ENCODE assay signal across 1 cellular context in the genomic region with DNA sequence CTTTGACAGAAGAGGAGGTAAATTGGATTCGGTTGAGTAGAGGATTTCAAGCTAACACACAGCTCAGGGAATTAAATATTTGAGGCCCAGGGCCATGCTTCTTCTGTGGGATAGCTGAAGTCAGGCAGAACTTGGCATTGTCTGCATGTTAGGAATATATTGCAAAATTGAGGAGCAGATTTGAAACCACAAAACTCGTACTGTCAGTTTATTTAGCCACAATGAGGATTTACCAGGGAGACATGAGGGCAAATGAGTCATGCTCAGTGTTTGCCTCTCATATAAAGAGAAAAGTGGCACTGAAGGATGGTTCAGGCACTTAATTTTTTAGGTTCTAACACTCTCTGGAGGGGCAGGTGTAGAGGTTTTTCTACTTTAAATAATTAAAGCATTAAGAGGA.
TF ChIP-seq lines count a peak whose summit lies in the region.

No MANE protein-coding gene starts in this region.

TF ChIP-seq in GM23338, 12 proteins besides CTCF, POLR2A, EP300 and RAD21 (continued from another document):
- TF ChIP-seq, protein P1, sequence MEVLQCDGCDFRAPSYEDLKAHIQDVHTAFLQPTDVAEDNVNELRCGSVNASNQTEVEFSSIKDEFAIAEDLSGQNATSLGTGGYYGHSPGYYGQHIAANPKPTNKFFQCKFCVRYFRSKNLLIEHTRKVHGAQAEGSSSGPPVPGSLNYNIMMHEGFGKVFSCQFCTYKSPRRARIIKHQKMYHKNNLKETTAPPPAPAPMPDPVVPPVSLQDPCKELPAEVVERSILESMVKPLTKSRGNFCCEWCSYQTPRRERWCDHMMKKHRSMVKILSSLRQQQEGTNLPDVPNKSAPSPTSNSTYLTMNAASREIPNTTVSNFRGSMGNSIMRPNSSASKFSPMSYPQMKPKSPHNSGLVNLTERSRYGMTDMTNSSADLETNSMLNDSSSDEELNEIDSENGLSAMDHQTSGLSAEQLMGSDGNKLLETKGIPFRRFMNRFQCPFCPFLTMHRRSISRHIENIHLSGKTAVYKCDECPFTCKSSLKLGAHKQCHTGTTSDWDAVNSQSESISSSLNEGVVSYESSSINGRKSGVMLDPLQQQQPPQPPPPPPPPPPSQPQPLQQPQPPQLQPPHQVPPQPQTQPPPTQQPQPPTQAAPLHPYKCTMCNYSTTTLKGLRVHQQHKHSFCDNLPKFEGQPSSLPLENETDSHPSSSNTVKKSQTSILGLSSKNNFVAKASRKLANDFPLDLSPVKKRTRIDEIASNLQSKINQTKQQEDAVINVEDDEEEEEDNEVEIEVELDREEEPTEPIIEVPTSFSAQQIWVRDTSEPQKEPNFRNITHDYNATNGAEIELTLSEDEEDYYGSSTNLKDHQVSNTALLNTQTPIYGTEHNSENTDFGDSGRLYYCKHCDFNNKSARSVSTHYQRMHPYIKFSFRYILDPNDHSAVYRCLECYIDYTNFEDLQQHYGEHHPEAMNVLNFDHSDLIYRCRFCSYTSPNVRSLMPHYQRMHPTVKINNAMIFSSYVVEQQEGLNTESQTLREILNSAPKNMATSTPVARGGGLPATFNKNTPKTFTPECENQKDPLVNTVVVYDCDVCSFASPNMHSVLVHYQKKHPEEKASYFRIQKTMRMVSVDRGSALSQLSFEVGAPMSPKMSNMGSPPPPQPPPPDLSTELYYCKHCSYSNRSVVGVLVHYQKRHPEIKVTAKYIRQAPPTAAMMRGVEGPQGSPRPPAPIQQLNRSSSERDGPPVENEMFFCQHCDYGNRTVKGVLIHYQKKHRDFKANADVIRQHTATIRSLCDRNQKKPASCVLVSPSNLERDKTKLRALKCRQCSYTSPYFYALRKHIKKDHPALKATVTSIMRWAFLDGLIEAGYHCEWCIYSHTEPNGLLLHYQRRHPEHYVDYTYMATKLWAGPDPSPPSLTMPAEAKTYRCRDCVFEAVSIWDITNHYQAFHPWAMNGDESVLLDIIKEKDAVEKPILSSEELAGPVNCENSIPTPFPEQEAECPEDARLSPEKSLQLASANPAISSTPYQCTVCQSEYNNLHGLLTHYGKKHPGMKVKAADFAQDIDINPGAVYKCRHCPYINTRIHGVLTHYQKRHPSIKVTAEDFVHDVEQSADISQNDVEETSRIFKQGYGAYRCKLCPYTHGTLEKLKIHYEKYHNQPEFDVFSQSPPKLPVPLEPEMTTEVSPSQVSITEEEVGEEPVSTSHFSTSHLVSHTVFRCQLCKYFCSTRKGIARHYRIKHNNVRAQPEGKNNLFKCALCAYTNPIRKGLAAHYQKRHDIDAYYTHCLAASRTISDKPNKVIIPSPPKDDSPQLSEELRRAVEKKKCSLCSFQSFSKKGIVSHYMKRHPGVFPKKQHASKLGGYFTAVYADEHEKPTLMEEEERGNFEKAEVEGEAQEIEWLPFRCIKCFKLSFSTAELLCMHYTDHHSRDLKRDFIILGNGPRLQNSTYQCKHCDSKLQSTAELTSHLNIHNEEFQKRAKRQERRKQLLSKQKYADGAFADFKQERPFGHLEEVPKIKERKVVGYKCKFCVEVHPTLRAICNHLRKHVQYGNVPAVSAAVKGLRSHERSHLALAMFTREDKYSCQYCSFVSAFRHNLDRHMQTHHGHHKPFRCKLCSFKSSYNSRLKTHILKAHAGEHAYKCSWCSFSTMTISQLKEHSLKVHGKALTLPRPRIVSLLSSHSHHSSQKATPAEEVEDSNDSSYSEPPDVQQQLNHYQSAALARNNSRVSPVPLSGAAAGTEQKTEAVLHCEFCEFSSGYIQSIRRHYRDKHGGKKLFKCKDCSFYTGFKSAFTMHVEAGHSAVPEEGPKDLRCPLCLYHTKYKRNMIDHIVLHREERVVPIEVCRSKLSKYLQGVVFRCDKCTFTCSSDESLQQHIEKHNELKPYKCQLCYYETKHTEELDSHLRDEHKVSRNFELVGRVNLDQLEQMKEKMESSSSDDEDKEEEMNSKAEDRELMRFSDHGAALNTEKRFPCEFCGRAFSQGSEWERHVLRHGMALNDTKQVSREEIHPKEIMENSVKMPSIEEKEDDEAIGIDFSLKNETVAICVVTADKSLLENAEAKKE (CRISPR knock-in tag; IDR thresholded peaks at IDR 0.05), result no peak
- TF ChIP-seq EZH2phosphoT487 (IDR thresholded peaks at IDR 0.05; ENCODE audit: unreplicated experiment) (no peak), ZNF331 (CRISPR knock-in tag; IDR thresholded peaks at IDR 0.05; ENCODE audit: low read depth) (no peak), NANOG (IDR thresholded peaks at IDR 0.05; ENCODE audit: borderline replicate concordance) (no peak), ZNF114 (CRISPR knock-in tag; IDR thresholded peaks at IDR 0.05) (no peak), STAT1 (IDR thresholded peaks at IDR 0.05; ENCODE audit: unreplicated experiment) (no peak), POLR2AphosphoS5 (IDR thresholded peaks at IDR 0.05; ENCODE audit: low read depth) (no peak)
- TF ChIP-seq, protein P2, sequence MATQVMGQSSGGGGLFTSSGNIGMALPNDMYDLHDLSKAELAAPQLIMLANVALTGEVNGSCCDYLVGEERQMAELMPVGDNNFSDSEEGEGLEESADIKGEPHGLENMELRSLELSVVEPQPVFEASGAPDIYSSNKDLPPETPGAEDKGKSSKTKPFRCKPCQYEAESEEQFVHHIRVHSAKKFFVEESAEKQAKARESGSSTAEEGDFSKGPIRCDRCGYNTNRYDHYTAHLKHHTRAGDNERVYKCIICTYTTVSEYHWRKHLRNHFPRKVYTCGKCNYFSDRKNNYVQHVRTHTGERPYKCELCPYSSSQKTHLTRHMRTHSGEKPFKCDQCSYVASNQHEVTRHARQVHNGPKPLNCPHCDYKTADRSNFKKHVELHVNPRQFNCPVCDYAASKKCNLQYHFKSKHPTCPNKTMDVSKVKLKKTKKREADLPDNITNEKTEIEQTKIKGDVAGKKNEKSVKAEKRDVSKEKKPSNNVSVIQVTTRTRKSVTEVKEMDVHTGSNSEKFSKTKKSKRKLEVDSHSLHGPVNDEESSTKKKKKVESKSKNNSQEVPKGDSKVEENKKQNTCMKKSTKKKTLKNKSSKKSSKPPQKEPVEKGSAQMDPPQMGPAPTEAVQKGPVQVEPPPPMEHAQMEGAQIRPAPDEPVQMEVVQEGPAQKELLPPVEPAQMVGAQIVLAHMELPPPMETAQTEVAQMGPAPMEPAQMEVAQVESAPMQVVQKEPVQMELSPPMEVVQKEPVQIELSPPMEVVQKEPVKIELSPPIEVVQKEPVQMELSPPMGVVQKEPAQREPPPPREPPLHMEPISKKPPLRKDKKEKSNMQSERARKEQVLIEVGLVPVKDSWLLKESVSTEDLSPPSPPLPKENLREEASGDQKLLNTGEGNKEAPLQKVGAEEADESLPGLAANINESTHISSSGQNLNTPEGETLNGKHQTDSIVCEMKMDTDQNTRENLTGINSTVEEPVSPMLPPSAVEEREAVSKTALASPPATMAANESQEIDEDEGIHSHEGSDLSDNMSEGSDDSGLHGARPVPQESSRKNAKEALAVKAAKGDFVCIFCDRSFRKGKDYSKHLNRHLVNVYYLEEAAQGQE (IDR thresholded peaks at IDR 0.05; ENCODE audit: unreplicated experiment), result no peak
TF ChIP-seq in GM23338: peak in this region for 0.
